In the genomic region with DNA sequence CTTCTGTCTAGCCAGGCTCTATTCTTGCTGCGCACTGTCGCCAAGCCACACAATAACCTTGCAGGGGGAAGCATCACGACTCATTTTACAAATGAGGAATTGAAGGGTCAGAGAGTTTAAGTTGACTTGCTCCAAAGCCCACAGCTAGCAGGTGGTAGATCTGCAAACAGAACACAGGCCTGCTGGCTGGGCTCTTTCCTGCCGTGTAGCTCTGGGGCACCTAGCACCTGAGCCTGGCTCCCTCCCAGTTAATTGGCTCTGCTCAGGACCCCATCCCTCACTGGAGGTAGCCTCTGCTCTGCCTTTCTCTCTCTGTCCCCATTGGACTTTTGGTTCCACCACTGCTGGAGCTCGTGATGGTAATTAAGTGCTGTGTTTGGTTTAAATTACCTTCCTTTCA, we compare ENCODE assay signal across 14 cellular contexts.
DNase-seq lines count a peak whose midpoint lies in the region; ATAC-seq lines count a peak whose summit lies in the region.
"Had no signal": no experiment of that assay in that cellular context is flagged by ENCODE, and none has a peak within 500 bp of the region (broad histone marks: within the 10 kb centered on the region; RNA-seq: fewer than 3 reads in every experiment).

No MANE protein-coding gene starts in this region.

- ATAC-seq in HG03097 (IDR thresholded peaks at IDR 0.05; ENCODE audit: low FRiP score, unreplicated experiment), result no peak
- no peak for ATAC-seq in HG02798 (IDR thresholded peaks at IDR 0.05; ENCODE audit: poor library complexity, unreplicated experiment)
- ATAC-seq: mucosa of descending colon, right lobe of liver had no signal

- DNase-seq in COLO668 (lab: John Stamatoyannopoulos, UW; ENCODE audit: unreplicated experiment) (peak; percentile 35), NCI-H1417 (lab: John Stamatoyannopoulos, UW) (peak in 2 of 3 experiments; percentile 83 to 96), NCI-H526 treated with DMSO at 0.1 percent for 48 hours (lab: John Stamatoyannopoulos, UW) (peak; percentile 75), left kidney (ENCODE audit: low read depth, low spot score) (peak; percentile 37), NCI-H226 (no peak)
- no peak for DNase-seq in activated T-cell treated with anti-CD3 and anti-CD28 coated beads, Interleukin-2, amount 50 U/mL, for 48 hours
- DNase-seq: activated effector memory CD4-positive, alpha-beta T cell treated with Interleukin-2 at 50 U/mL for 16 hours; mucosa of descending colon; NCI-H345; occipital lobe; stimulated activated CD4-positive, alpha-beta T cell treated with anti-CD3 and anti-CD28 coated beads, Interleukin-1b, Interleukin-23, amount 100 ng/mL, for 48 hours had no signal

Comparison
In these comparisons a context has a peak if more than half of its experiments do, and no peak if none do; other contexts are left out.
1. DNase-seq: peak in COLO668 (single experiment), NCI-H1417 (2 of 3), NCI-H526 treated with DMSO at 0.1 percent for 48 hours (single experiment) and left kidney (single experiment); none in activated T-cell treated with anti-CD3 and anti-CD28 coated beads, Interleukin-2, amount 50 U/mL, for 48 hours (0 of 2) and NCI-H226 (single experiment).